ENCODE assay signal across 13 cellular contexts in genomic region chr17:37829446-37830142, GRCh38.
A peak's percentile ranks its signal among the peaks of the same experiment; 100 is the strongest.
DNase-seq lines count a peak whose midpoint lies in the region; ATAC-seq and TF ChIP-seq lines count a peak whose summit lies in the region.
"Had no signal": no experiment of that assay in that cellular context is flagged by ENCODE, and none has a peak within 500 bp of the region (broad histone marks: within the 10 kb centered on the region; RNA-seq: fewer than 3 reads in every experiment).

No MANE protein-coding gene starts in this region.

- TF ChIP-seq CTCF in Loucy (conservative IDR thresholded peaks at IDR 0.05; ENCODE audit: low read length) (no peak), neural progenitor cell (IDR thresholded peaks at IDR 0.05) (no peak), tibial artery (IDR thresholded peaks at IDR 0.05) (no peak)

- H3K79me2 ChIP-seq in Loucy (ENCODE audit: insufficient read depth, low read length) (no peaks in the 10 kb centered on the region), neural progenitor cell (ENCODE audit: low read depth) (no peaks in the 10 kb centered on the region)

- no peaks in the 10 kb centered on the region for H4K20me1 ChIP-seq in Loucy (ENCODE audit: insufficient read depth, low read length, poor library complexity, severe bottlenecking)
- no peaks in the 10 kb centered on the region for H4K20me1 ChIP-seq in neural progenitor cell (ENCODE audit: low read depth)

- H3K27me3 Mint-ChIP-seq in neural progenitor cell (ENCODE audit: insufficient read depth, low read depth) = peaks cover 4% of the 10 kb centered on the region
- H3K27me3 Mint-ChIP-seq in activated T-helper 1 cell treated with anti-CD3 and anti-CD28 coated beads, Interleukin-12 subunit alpha, Interleukin-12 subunit beta, Interleukin-2, Interleukin-4 antibody, amounts not matched to agents 30 ng/mL and 10 ng/mL and 1 ng/mL, durations not matched to agents 14 hours and 24 hours and 36 hours (ENCODE audit: insufficient read depth) = peaks cover 6% of the 10 kb centered on the region

- H2AFZ ChIP-seq in Loucy (ENCODE audit: low read length) (peak overlapping the region; percentile 58), neural progenitor cell (replicated peaks) (no peak overlapping the region)

- H3K4me3 Mint-ChIP-seq in neural progenitor cell = no peak overlapping the region
- H3K4me3 Mint-ChIP-seq in activated T-helper 1 cell treated with anti-CD3 and anti-CD28 coated beads, Interleukin-12 subunit alpha, Interleukin-12 subunit beta, Interleukin-2, Interleukin-4 antibody, amounts not matched to agents 30 ng/mL and 10 ng/mL and 1 ng/mL, durations not matched to agents 14 hours and 24 hours and 36 hours = no peak overlapping the region
- H3K4me3 Mint-ChIP-seq: HFFc6 had no signal

- H3K4me1 Mint-ChIP-seq in neural progenitor cell = peaks cover 64% of the 10 kb centered on the region
- peaks cover 53% of the 10 kb centered on the region for H3K4me1 Mint-ChIP-seq in activated T-helper 1 cell treated with anti-CD3 and anti-CD28 coated beads, Interleukin-12 subunit alpha, Interleukin-12 subunit beta, Interleukin-2, Interleukin-4 antibody, amounts not matched to agents 30 ng/mL and 10 ng/mL and 1 ng/mL, durations not matched to agents 14 hours and 24 hours and 36 hours (ENCODE audit: low read depth)

- no peak overlapping the region for H3K4me3 ChIP-seq in Loucy (ENCODE audit: low read length, poor library complexity, severe bottlenecking)
- no peak overlapping the region for H3K4me3 ChIP-seq in neural progenitor cell
- no peak overlapping the region for H3K4me3 ChIP-seq in tibial artery
- H3K4me3 ChIP-seq: coronary artery had no signal

- ATAC-seq in GM18867 (IDR thresholded peaks at IDR 0.05; ENCODE audit: unreplicated experiment) = peak; percentile 41
- peak; percentile 44 for ATAC-seq in GM21737 (IDR thresholded peaks at IDR 0.05; ENCODE audit: unreplicated experiment)

- no peaks in the 10 kb centered on the region for H3K36me3 Mint-ChIP-seq in neural progenitor cell
- no peaks in the 10 kb centered on the region for H3K36me3 Mint-ChIP-seq in activated T-helper 1 cell treated with anti-CD3 and anti-CD28 coated beads, Interleukin-12 subunit alpha, Interleukin-12 subunit beta, Interleukin-2, Interleukin-4 antibody, amounts not matched to agents 30 ng/mL and 10 ng/mL and 1 ng/mL, durations not matched to agents 14 hours and 24 hours and 36 hours (ENCODE audit: low read depth)

- H3K27me3 ChIP-seq in Loucy (ENCODE audit: insufficient read depth, low read length, poor library complexity, severe bottlenecking) (no peaks in the 10 kb centered on the region), neural progenitor cell (no peaks in the 10 kb centered on the region), tibial artery (peaks cover 0 to 7% of the 10 kb centered on the region in 2 donors)
- H3K27me3 ChIP-seq: neutrophil had no signal

- H3K9ac ChIP-seq in Loucy (ENCODE audit: low read depth, low read length, poor library complexity, severe bottlenecking) (peak overlapping the region; percentile 27), neural progenitor cell (no peak overlapping the region)

- intact Hi-C loops in tibial artery (cut with DNase I; ENCODE audit: low total_unique reads) = no loop called here
- intact Hi-C loops in activated T-helper 1 cell treated with anti-CD3 and anti-CD28 coated beads, Interleukin-12 subunit alpha, Interleukin-12 subunit beta, Interleukin-2, Interleukin-4 antibody, amounts not matched to agents 30 ng/mL and 10 ng/mL and 1 ng/mL, durations not matched to agents 14 hours and 24 hours and 36 hours (cut with micrococcal nuclease) = loop anchor here (5.0 kb wide), 1 partner anchor 57 kb away; no protein-coding TSS in a partner anchor

- H3F3A ChIP-seq in Loucy (ENCODE audit: low read depth) (no peaks in the 10 kb centered on the region), neural progenitor cell (ENCODE audit: low read depth) (no peaks in the 10 kb centered on the region)

- H3K4me2 ChIP-seq in Loucy (ENCODE audit: low read depth, low read length, poor library complexity, severe bottlenecking) (peak overlapping the region; percentile 47), neural progenitor cell (no peak overlapping the region)

- peak overlapping the region; percentile 80 for H3K27ac Mint-ChIP-seq in neural progenitor cell
- no peak overlapping the region for H3K27ac Mint-ChIP-seq in activated T-helper 1 cell treated with anti-CD3 and anti-CD28 coated beads, Interleukin-12 subunit alpha, Interleukin-12 subunit beta, Interleukin-2, Interleukin-4 antibody, amounts not matched to agents 30 ng/mL and 10 ng/mL and 1 ng/mL, durations not matched to agents 14 hours and 24 hours and 36 hours
- H3K27ac Mint-ChIP-seq: HFFc6 had no signal

- no peaks in the 10 kb centered on the region for H3K9me2 ChIP-seq in Loucy (replicated peaks; ENCODE audit: low read depth, low read length)

- H3K9me3 ChIP-seq in Loucy (ENCODE audit: insufficient read depth, low read depth, low read length) = no peaks in the 10 kb centered on the region
- no peaks in the 10 kb centered on the region for H3K9me3 ChIP-seq in neural progenitor cell (ENCODE audit: low read depth)
- no peaks in the 10 kb centered on the region for H3K9me3 ChIP-seq in tibial artery
- H3K9me3 ChIP-seq: neutrophil had no signal

- H3K36me3 ChIP-seq in Loucy (ENCODE audit: insufficient read depth, low read length) = no peaks in the 10 kb centered on the region
- no peaks in the 10 kb centered on the region for H3K36me3 ChIP-seq in neural progenitor cell
- H3K36me3 ChIP-seq in tibial artery = no peaks in the 10 kb centered on the region
- H3K36me3 ChIP-seq: neutrophil had no signal

- DNase-seq in neural progenitor cell (ENCODE audit: low spot score) (no peak), tibial artery (no peak)
- no peak for DNase-seq in stimulated activated CD4-positive, alpha-beta T cell treated with anti-CD3 and anti-CD28 coated beads, Interleukin-2, amount 100 ng/mL, for 48 hours
- DNase-seq in activated T-helper 1 cell treated with anti-CD3 and anti-CD28 coated beads, Interleukin-12 subunit alpha, Interleukin-12 subunit beta, Interleukin-2, Interleukin-4 antibody, amounts not matched to agents 30 ng/mL and 10 ng/mL and 1 ng/mL, durations not matched to agents 14 hours and 24 hours and 36 hours (ENCODE audit: low spot score) = no peak
- DNase-seq: DMS153; HFFc6; NCI-H1436 treated with DMSO at 0.1 percent for 48 hours; stimulated activated CD4-positive, alpha-beta T cell treated with anti-CD3 and anti-CD28 coated beads, Interleukin-15, amount 100 ng/mL, for 24 hours had no signal

- peaks cover 42% of the 10 kb centered on the region for H3K4me1 ChIP-seq in Loucy (ENCODE audit: insufficient read depth, low read length, poor library complexity, severe bottlenecking)
- H3K4me1 ChIP-seq in neural progenitor cell = no peaks in the 10 kb centered on the region
- no peaks in the 10 kb centered on the region for H3K4me1 ChIP-seq in tibial artery

- no peaks in the 10 kb centered on the region for H3K9me3 Mint-ChIP-seq in neural progenitor cell
- no peaks in the 10 kb centered on the region for H3K9me3 Mint-ChIP-seq in activated T-helper 1 cell treated with anti-CD3 and anti-CD28 coated beads, Interleukin-12 subunit alpha, Interleukin-12 subunit beta, Interleukin-2, Interleukin-4 antibody, amounts not matched to agents 30 ng/mL and 10 ng/mL and 1 ng/mL, durations not matched to agents 14 hours and 24 hours and 36 hours
- H3K9me3 Mint-ChIP-seq: HFFc6 had no signal

- H3K27ac ChIP-seq in neural progenitor cell = no peak overlapping the region
- H3K27ac ChIP-seq in tibial artery = no peak overlapping the region
- H3K27ac ChIP-seq: coronary artery had no signal
